ENCODE assay signal across 8 cellular contexts in the genomic region with DNA sequence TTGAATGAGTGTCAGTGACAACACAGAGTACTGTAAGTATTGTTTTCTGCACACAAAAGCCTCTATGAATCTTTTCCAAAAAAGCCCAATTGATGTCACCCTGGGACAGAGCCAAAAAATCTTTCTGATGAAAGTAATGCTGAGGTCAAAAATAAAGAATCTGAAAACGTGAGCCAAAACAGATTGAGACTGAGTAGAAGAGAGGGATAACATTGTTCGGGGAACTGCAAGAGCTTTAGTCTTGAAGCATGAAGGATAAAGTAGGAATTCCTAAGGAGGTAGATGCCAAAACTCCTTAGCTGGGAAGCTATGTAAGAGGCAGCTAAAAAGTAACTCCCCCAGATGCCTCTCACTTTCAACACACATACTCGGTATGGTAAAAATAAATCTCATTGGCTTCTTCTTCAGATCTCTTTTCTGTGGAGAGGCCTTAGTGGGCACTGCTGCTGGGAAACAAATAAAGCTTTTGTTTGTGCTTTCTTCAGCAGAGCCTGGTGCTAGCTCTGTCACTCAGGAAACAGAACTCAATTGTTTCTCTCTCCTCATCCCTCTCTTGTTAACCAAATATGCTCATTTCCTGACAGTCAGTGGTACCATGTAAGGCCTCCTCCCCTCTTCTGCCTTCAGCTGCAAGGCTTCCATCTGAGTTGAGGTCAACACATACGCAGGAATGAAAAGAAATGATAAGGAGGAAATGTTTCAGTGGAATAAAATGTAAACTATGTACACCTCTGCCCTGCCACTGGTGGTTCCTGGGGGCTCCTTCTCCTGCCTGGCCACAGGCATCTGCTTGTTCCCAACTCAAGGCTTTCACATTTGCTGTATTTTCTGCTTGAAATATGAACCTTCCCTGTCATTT. TPM values are rescaled to one million over a fixed set of nuclear protein-coding genes. Genes with fewer than 3 reads are reported as not detected.
DNase-seq lines count a peak whose midpoint lies in the region; ATAC-seq, FAIRE-seq and TF ChIP-seq lines count a peak whose summit lies in the region.

No MANE protein-coding gene starts in this region.

- RAD21 ChIA-PET in GM12878 (lab: Charles Lee; ENCODE audit: unreplicated experiment): interaction anchor here (0.8 to 2.9 kb wide), 5 partner anchors 14 to 69 kb away, joined by 3 to 17 read pairs (median 3); partner anchors contain the start of gene CD200

- H3K36me3 Mint-ChIP-seq in Calu3 (ENCODE audit: insufficient read depth, unreplicated experiment): no peaks in the 10 kb centered on the region

- H3K27me3 Mint-ChIP-seq in Calu3 (ENCODE audit: unreplicated experiment): no peaks in the 10 kb centered on the region

- H3K9ac ChIP-seq in GM12878 (ENCODE audit: control insufficient read depth, insufficient read depth, low read length): no peak overlapping the region

- WGBS in GM12878 (ENCODE audit: insufficient coverage, insufficient replicate concordance, low lambda C conversion rate, missing lambda C conversion rate): 22% methylated on average over 4 of the region's 4 CpGs

- H3K4me1 Mint-ChIP-seq in Calu3 (ENCODE audit: low read depth, unreplicated experiment): peaks cover 42% of the 10 kb centered on the region

- in situ Hi-C loops in GM12878 (cut with MboI): no loop called here

- H2AFZ ChIP-seq in GM12878 (ENCODE audit: control insufficient read depth, low read depth, low read length): peak overlapping the region; percentile 70

- no peak overlapping the region for H3K4me2 ChIP-seq in GM12878 (ENCODE audit: control insufficient read depth, insufficient read depth)

- H3K4me3 ChIP-seq in GM12878: no peak overlapping the region

- H3K79me2 ChIP-seq in GM12878 (ENCODE audit: control insufficient read depth, insufficient read depth, low read length): no peaks in the 10 kb centered on the region

- 0 out of 2 replicates have a peak overlapping the region, but pooled peaks have one; percentile 1 for H3K27ac ChIP-seq in GM12878 (ENCODE audit: control insufficient read depth, insufficient read depth)

- DNase-seq in Calu3: peak; percentile 54
- DNase-seq in HS-27A (ENCODE audit: low read depth): peak; percentile 95
- no peak for DNase-seq in GM12878 (ENCODE audit: low read depth, low spot score)
- DNase-seq in iPS-NIHi11 (ENCODE audit: low spot score): peak; percentile 42
- DNase-seq in stimulated activated naive CD8-positive, alpha-beta T cell treated with anti-CD3 and anti-CD28 coated beads, Interleukin-15, Interleukin-2, amounts not matched to agents 100 U/mL and 50 U/mL, for 24 hours: no peak
- DNase-seq in activated CD8-positive, alpha-beta memory T cell treated with anti-CD3 and anti-CD28 coated beads for 24 hours: no peak

- POLR2A ChIA-PET in GM12878 (lab: Charles Lee): interaction anchor here (0.7 to 1.9 kb wide), 3 partner anchors 11 to 17 kb away, joined by 3 to 5 read pairs (median 4); no protein-coding TSS in a partner anchor

- H3K27me3 ChIP-seq in GM12878 (replicated peaks in 1 of 2; ENCODE audit: control insufficient read depth in 2 of 2, insufficient read depth in 2 of 2, low read length in 1 of 2): no peaks in the 10 kb centered on the region

- peaks cover 6% of the 10 kb centered on the region; the same call in 1 of the 2 replicates for H3K4me1 ChIP-seq in GM12878 (ENCODE audit: control insufficient read depth, insufficient read depth, low read length)

- intact Hi-C loops in Calu3 (cut with micrococcal nuclease; ENCODE audit: unreplicated experiment): no loop called here
- intact Hi-C loops in GM12878 (cut with micrococcal nuclease; ENCODE audit: unreplicated experiment): no loop called here

- TF ChIP-seq RAD21 in GM12878 (IDR thresholded peaks at IDR 0.05; ENCODE audit: insufficient read depth, low read depth, low read length): no peak

- CTCF ChIA-PET in Calu3 (lab: Charles Lee): interaction anchor here (1.7 kb wide), 1 partner anchor 98 kb away, joined by 8 read pairs; the partner anchor contains the start of gene SLC9C1
- CTCF ChIA-PET in GM12878 (lab: Yijun Ruan, JAX): interaction anchor here (1.2 to 2.0 kb wide), 3 partner anchors 15 to 43 kb away, joined by 3 to 7 read pairs (median 5); no protein-coding TSS in a partner anchor

- no peak for TF ChIP-seq POLR2A in GM12878 (IDR thresholded peaks at IDR 0.05; ENCODE audit: low read depth, low read length)

- FAIRE-seq in GM12878 (lab: Jason Lieb, UNC): peak; percentile 76

- no peaks in the 10 kb centered on the region; the same call in 2 of the 3 replicates for H3K9me3 ChIP-seq in GM12878 (replicated peaks; ENCODE audit: control insufficient read depth, insufficient read depth, low read length)

- ATAC-seq in GM12878 (peak; percentile 71), HG03139 (IDR thresholded peaks at IDR 0.05; ENCODE audit: unreplicated experiment) (no peak), GM21360 (IDR thresholded peaks at IDR 0.05; ENCODE audit: unreplicated experiment) (no peak)
- peak; percentile 43 for ATAC-seq in stimulated activated naive CD8-positive, alpha-beta T cell treated with anti-CD3 and anti-CD28 coated beads, Interleukin-15, Interleukin-2, amounts not matched to agents 100 U/mL and 50 U/mL, for 24 hours

- H3K4me3 Mint-ChIP-seq in Calu3 (ENCODE audit: low read depth, unreplicated experiment): no peak overlapping the region

- H3K27ac Mint-ChIP-seq in Calu3 (ENCODE audit: unreplicated experiment): peak overlapping the region; percentile 85

- no peaks in the 10 kb centered on the region for H3K36me3 ChIP-seq in GM12878 (ENCODE audit: control insufficient read depth in 2 of 2, insufficient read depth in 2 of 2, low read length in 1 of 2)

- TF ChIP-seq EP300 in GM12878 (IDR thresholded peaks at IDR 0.05; ENCODE audit: borderline replicate concordance in 1 of 2, control insufficient read depth in 1 of 2, low read depth in 2 of 2, low read length in 2 of 2): no peak

- TF ChIP-seq CTCF in Calu3 (IDR thresholded peaks at IDR 0.05; ENCODE audit: unreplicated experiment) (no peak), GM12878 (IDR thresholded peaks at IDR 0.05 in 2 of 3, conservative IDR thresholded peaks at IDR 0.05 in 1 of 3; ENCODE audit: control insufficient read depth in 2 of 3, extremely low read depth in 1 of 3, insufficient read depth in 1 of 3, low read depth in 3 of 3, low read length in 3 of 3) (no peak)

- no peaks in the 10 kb centered on the region for H4K20me1 ChIP-seq in GM12878 (ENCODE audit: control insufficient read depth, insufficient read depth)

- BruUV-seq in Calu3 (replicated peaks; lab: Mats Ljungman, UMichigan) (no TSS peak), GM12878 (replicated peaks; lab: Mats Ljungman, UMichigan) (no TSS peak)

- SMC1A ChIA-PET in GM12878 (lab: Charles Lee; ENCODE audit: uncharacterized antibody, unreplicated experiment): interaction anchor here (1.1 to 2.6 kb wide), 12 partner anchors 8 to 128 kb away, joined by 3 to 18 read pairs (median 4); partner anchors contain the start of gene SLC9C1

- no peaks in the 10 kb centered on the region for H3K9me3 Mint-ChIP-seq in Calu3 (ENCODE audit: low read depth, unreplicated experiment)

TF ChIP-seq in GM12878, 131 proteins besides CTCF, POLR2A, EP300 and RAD21 (continues in another document):
- TF ChIP-seq ZZZ3 (IDR thresholded peaks at IDR 0.05; ENCODE audit: control insufficient read depth, insufficient read length, low read depth): no peak
- TF ChIP-seq CBX5 (IDR thresholded peaks at IDR 0.05; ENCODE audit: low read depth): no peak
- TF ChIP-seq CBFB (IDR thresholded peaks at IDR 0.05; ENCODE audit: low read depth): no peak
- TF ChIP-seq NFXL1 (IDR thresholded peaks at IDR 0.05; ENCODE audit: borderline replicate concordance): no peak
- TF ChIP-seq, protein P1, sequence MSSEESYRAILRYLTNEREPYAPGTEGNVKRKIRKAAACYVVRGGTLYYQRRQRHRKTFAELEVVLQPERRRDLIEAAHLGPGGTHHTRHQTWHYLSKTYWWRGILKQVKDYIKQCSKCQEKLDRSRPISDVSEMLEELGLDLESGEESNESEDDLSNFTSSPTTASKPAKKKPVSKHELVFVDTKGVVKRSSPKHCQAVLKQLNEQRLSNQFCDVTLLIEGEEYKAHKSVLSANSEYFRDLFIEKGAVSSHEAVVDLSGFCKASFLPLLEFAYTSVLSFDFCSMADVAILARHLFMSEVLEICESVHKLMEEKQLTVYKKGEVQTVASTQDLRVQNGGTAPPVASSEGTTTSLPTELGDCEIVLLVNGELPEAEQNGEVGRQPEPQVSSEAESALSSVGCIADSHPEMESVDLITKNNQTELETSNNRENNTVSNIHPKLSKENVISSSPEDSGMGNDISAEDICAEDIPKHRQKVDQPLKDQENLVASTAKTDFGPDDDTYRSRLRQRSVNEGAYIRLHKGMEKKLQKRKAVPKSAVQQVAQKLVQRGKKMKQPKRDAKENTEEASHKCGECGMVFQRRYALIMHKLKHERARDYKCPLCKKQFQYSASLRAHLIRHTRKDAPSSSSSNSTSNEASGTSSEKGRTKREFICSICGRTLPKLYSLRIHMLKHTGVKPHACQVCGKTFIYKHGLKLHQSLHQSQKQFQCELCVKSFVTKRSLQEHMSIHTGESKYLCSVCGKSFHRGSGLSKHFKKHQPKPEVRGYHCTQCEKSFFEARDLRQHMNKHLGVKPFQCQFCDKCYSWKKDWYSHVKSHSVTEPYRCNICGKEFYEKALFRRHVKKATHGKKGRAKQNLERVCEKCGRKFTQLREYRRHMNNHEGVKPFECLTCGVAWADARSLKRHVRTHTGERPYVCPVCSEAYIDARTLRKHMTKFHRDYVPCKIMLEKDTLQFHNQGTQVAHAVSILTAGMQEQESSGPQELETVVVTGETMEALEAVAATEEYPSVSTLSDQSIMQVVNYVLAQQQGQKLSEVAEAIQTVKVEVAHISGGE (CRISPR knock-in tag; IDR thresholded peaks at IDR 0.05): no peak

RNA-seq across cellular contexts. Expression of gene CD200, which starts 58.1 kb away (rescaled TPM):
- not detected in 2 replicates for total RNA-seq in Calu3 (2022)
- total RNA-seq in GM12878 (2013; cell fraction: nucleolus; rRNA removed): 63.1 and 64.4 TPM in 2 replicates
- 21.2 and 24.3 TPM in 2 replicates for total RNA-seq in GM12878 (2014; rRNA removed)
- 28.0 and 29.5 TPM in 2 replicates for total RNA-seq in GM12878 (2014; rRNA removed; fragmentation: Illumina TruSeq; extraction: Trizol)
- 27.8 and 29.2 TPM in 2 replicates for total RNA-seq in GM12878 (2021)
- 9.9 TPM for polyA plus RNA-seq in GM12878 (2011; ENCODE audit: low read depth)
- 84.3 and 97.3 TPM in 2 replicates for polyA plus RNA-seq in GM12878 (2011; rRNA removed)
- polyA plus RNA-seq in GM12878 (2011; cell fraction: cytosol; rRNA removed): 56.1 and 67.4 TPM in 2 replicates
- polyA plus RNA-seq in GM12878 (2011; cell fraction: nucleus; rRNA removed): 48.3 and 66.3 TPM in 2 replicates
- polyA plus RNA-seq in GM12878 (2012): 13.9 and 25.9 TPM in 2 replicates
- 51.2 and 65.2 TPM in 2 replicates for polyA plus RNA-seq in GM12878 (2014; fragmentation: Illumina TruSeq; extraction: Trizol)
- polyA plus RNA-seq in GM12878 (2014; fragmentation: Nextera tagmentation; extraction: Ambion mirVana): 10 to 100 TPM; 39.8 to 44.0 TPM
- polyA plus RNA-seq in GM12878 (2014; rRNA removed): 25.1 and 31.8 TPM in 2 replicates
- 10 to 100 TPM; 31.0 to 34.5 TPM for polyA plus RNA-seq in GM12878 (2016; fragmentation: Nextera tagmentation; extraction: Ambion mirVana)
- polyA minus RNA-seq in GM12878 (2011; rRNA and poly(A)+ RNA removed): 60.8 and 70.1 TPM in 2 replicates
- polyA minus RNA-seq in GM12878 (2011; cell fraction: cytosol; rRNA and poly(A)+ RNA removed): 17.0 and 17.4 TPM in 2 replicates
- polyA minus RNA-seq in GM12878 (2011; cell fraction: nucleus; rRNA and poly(A)+ RNA removed): 26.0 and 37.7 TPM in 2 replicates

Comparison
In these comparisons a context has a peak if more than half of its experiments do, and no peak if none do; other contexts are left out.
1. DNase-seq: peak in Calu3 (single experiment), HS-27A (single experiment) and iPS-NIHi11 (single experiment); none in GM12878 (single experiment), stimulated activated naive CD8-positive, alpha-beta T cell treated with anti-CD3 and anti-CD28 coated beads, Interleukin-15, Interleukin-2, amounts not matched to agents 100 U/mL and 50 U/mL, for 24 hours (single experiment) and activated CD8-positive, alpha-beta memory T cell treated with anti-CD3 and anti-CD28 coated beads for 24 hours (single experiment).
2. ATAC-seq: peak in GM12878 (single experiment) and stimulated activated naive CD8-positive, alpha-beta T cell treated with anti-CD3 and anti-CD28 coated beads, Interleukin-15, Interleukin-2, amounts not matched to agents 100 U/mL and 50 U/mL, for 24 hours (single experiment); none in HG03139 (single experiment) and GM21360 (single experiment).
3. RNA of gene CD200, which starts 58.1 kb away (total RNA-seq): 21.2 to 64.4 TPM in GM12878; not detected in Calu3; every median in the first group is over 10 times any median in the second.